ENCODE assay signal across 9 cellular contexts in the genomic region with DNA sequence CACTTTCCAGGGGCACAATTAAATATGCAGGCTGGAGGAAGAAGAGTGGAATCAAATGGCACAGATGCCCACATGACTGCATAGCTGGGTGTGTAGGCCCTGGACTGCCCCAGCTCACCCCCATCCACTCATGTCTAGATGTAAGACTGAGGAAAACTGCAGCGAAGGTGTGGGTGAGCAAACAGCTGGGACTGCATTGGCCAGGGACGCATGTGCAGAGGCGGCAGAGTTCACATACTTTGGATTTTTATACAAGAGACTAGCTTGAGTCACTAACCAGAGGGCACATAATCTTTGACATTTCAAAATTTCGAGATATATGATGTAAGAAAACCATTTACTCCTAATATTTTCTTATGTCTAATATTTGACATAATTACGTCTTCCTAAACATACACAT.
A peak's percentile ranks its signal among the peaks of the same experiment; 100 is the strongest.
DNase-seq lines count a peak whose midpoint lies in the region; ATAC-seq and TF ChIP-seq lines count a peak whose summit lies in the region.
"Had no signal": no experiment of that assay in that cellular context is flagged by ENCODE, and none has a peak within 500 bp of the region (broad histone marks: within the 10 kb centered on the region; RNA-seq: fewer than 3 reads in every experiment).

No MANE protein-coding gene starts in this region.

- no TSS peak for BruUV-seq in MCF 10A (replicated peaks; lab: Mats Ljungman, UMichigan)

- intact Hi-C loops in MCF 10A (cut with micrococcal nuclease), result loop anchor here (2.0 kb wide), 1 partner anchor 43 kb away; no protein-coding TSS in a partner anchor
- intact Hi-C loops in transverse colon (cut with DNase I; ENCODE audit: low total_unique reads), result no loop called here

- ATAC-seq in stimulated activated naive CD8-positive, alpha-beta T cell treated with anti-CD3 and anti-CD28 coated beads, Interleukin-15, amount 100 ng/mL, for 72 hours, result no peak

- H3K9me3 ChIP-seq in transverse colon (no peaks in the 10 kb centered on the region), WERI-Rb-1 (ENCODE audit: severe bottlenecking) (no peaks in the 10 kb centered on the region)

- CTCF ChIA-PET in MCF 10A (lab: Yijun Ruan, JAX), result interaction anchor here (0.7 to 1.8 kb wide), 4 partner anchors 44 to 207 kb away, joined by 4 to 5 read pairs (median 4); no protein-coding TSS in a partner anchor

- TF ChIP-seq POLR2A in transverse colon (IDR thresholded peaks at IDR 0.05), result no peak

- in situ Hi-C loops in transverse colon (cut with MboI; ENCODE audit: low pct_ligation_motif_present in 1 of 4, low pct_unique_long_range_greater_than_20kb in 1 of 4, low sequenced_read_pairs in 3 of 4), result no loop called here

- peak; percentile 85 for DNase-seq in A172 (ENCODE audit: low spot score)
- peak; percentile 29 for DNase-seq in HK-2 (ENCODE audit: unreplicated experiment)
- peak; percentile 83 for DNase-seq in MCF 10A (ENCODE audit: unreplicated experiment)
- DNase-seq in kidney tubule cell (ENCODE audit: low spot score), result peak; percentile 91
- no peak for DNase-seq in transverse colon
- no peak for DNase-seq in T-helper 1 cell
- DNase-seq in WERI-Rb-1, result no peak
- DNase-seq in stimulated activated naive CD8-positive, alpha-beta T cell treated with anti-CD3 and anti-CD28 coated beads, Interleukin-15, amount 100 ng/mL, for 72 hours, result no peak
- DNase-seq: activated effector memory CD4-positive, alpha-beta T cell treated with anti-CD3 and anti-CD28 coated beads, Interleukin-2, amount 50 U/mL, for 16 hours had no signal

- H3K4me3 Mint-ChIP-seq in MCF 10A (ENCODE audit: unreplicated experiment), result peak overlapping the region; percentile 3
- no peak overlapping the region for H3K4me3 Mint-ChIP-seq in stimulated activated naive CD8-positive, alpha-beta T cell treated with anti-CD3 and anti-CD28 coated beads, Interleukin-15, amount 100 ng/mL, for 72 hours

- H3K9me3 Mint-ChIP-seq in MCF 10A (ENCODE audit: unreplicated experiment), result no peaks in the 10 kb centered on the region
- no peaks in the 10 kb centered on the region for H3K9me3 Mint-ChIP-seq in stimulated activated naive CD8-positive, alpha-beta T cell treated with anti-CD3 and anti-CD28 coated beads, Interleukin-15, amount 100 ng/mL, for 72 hours

- H3K27me3 Mint-ChIP-seq in MCF 10A (ENCODE audit: insufficient read depth, unreplicated experiment), result no peaks in the 10 kb centered on the region
- H3K27me3 Mint-ChIP-seq in stimulated activated naive CD8-positive, alpha-beta T cell treated with anti-CD3 and anti-CD28 coated beads, Interleukin-15, amount 100 ng/mL, for 72 hours, result no peaks in the 10 kb centered on the region

- peaks cover 0 to 6% (median 2%) of the 10 kb centered on the region in 4 donors for H3K4me1 ChIP-seq in transverse colon

- no peaks in the 10 kb centered on the region for H3K36me3 ChIP-seq in transverse colon
- H3K36me3 ChIP-seq in WERI-Rb-1, result no peaks in the 10 kb centered on the region

- TF ChIP-seq EP300 in transverse colon (IDR thresholded peaks at IDR 0.05; ENCODE audit: low read depth), result no peak

- H3K27ac ChIP-seq in transverse colon, result no peak overlapping the region
- no peak overlapping the region for H3K27ac ChIP-seq in WERI-Rb-1

- H3K36me3 Mint-ChIP-seq in MCF 10A (ENCODE audit: insufficient read depth, unreplicated experiment), result peaks cover 5% of the 10 kb centered on the region

- 63 to 77% methylated on average over 5 of the region's 5 CpGs for WGBS in transverse colon (ENCODE audit: low coverage in 1 of 2), 2 donors

- H3K4me3 ChIP-seq in transverse colon, result no peak overlapping the region
- H3K4me3 ChIP-seq in WERI-Rb-1 (ENCODE audit: low read depth, low read length), result no peak overlapping the region

- POLR2A ChIA-PET in MCF 10A (lab: Yijun Ruan, JAX), result interaction anchor here (0.7 to 4.1 kb wide), 15 partner anchors 9 to 221 kb away, joined by 3 to 37 read pairs (median 5); a partner anchor contains a TSS

- TF ChIP-seq CTCF in MCF 10A (IDR thresholded peaks at IDR 0.05; ENCODE audit: unreplicated experiment), result no peak
- no peak for TF ChIP-seq CTCF in transverse colon (IDR thresholded peaks at IDR 0.05)
- TF ChIP-seq CTCF in WERI-Rb-1 (IDR thresholded peaks at IDR 0.05; ENCODE audit: low read depth, low read length), result no peak

- H3K4me1 Mint-ChIP-seq in MCF 10A (ENCODE audit: insufficient read depth, unreplicated experiment), result peaks cover 36% of the 10 kb centered on the region
- peaks cover 19% of the 10 kb centered on the region for H3K4me1 Mint-ChIP-seq in stimulated activated naive CD8-positive, alpha-beta T cell treated with anti-CD3 and anti-CD28 coated beads, Interleukin-15, amount 100 ng/mL, for 72 hours

- H3K27ac Mint-ChIP-seq in MCF 10A (ENCODE audit: low read depth, unreplicated experiment), result peak overlapping the region; percentile 84
- no peak overlapping the region for H3K27ac Mint-ChIP-seq in stimulated activated naive CD8-positive, alpha-beta T cell treated with anti-CD3 and anti-CD28 coated beads, Interleukin-15, amount 100 ng/mL, for 72 hours

- H3K27me3 ChIP-seq in transverse colon (no peaks in the 10 kb centered on the region), WERI-Rb-1 (ENCODE audit: insufficient read depth, low read depth, severe bottlenecking) (no peaks in the 10 kb centered on the region)

Comparison
In these comparisons a context has a peak if more than half of its experiments do, and no peak if none do; other contexts are left out.
1. DNase-seq: peak in A172 (single experiment), HK-2 (single experiment), MCF 10A (single experiment) and kidney tubule cell (single experiment); none in transverse colon (single experiment), T-helper 1 cell (0 of 5), WERI-Rb-1 (single experiment) and stimulated activated naive CD8-positive, alpha-beta T cell treated with anti-CD3 and anti-CD28 coated beads, Interleukin-15, amount 100 ng/mL, for 72 hours (0 of 2).